18 cellular contexts compared by ENCODE assay signal in genomic region chr18:76429262-76430126, GRCh38.
DNase-seq lines count a peak whose midpoint lies in the region; ATAC-seq, FAIRE-seq and TF ChIP-seq lines count a peak whose summit lies in the region.
"Had no signal": no experiment of that assay in that cellular context is flagged by ENCODE, and none has a peak within 500 bp of the region (broad histone marks: within the 10 kb centered on the region; RNA-seq: fewer than 3 reads in every experiment).

No MANE protein-coding gene starts in this region.

- no peaks in the 10 kb centered on the region for H3K27me3 Mint-ChIP-seq in activated CD4-positive, alpha-beta memory T cell treated with anti-CD3 and anti-CD28 coated beads, Interleukin-2, amount 10 ng/mL, durations not matched to agents 7 days and 5 days
- H3K27me3 Mint-ChIP-seq: stimulated activated naive B cell treated with anti-CD40 and anti-IgM and Interleukin-4, amounts not matched to agents 10 μg/mL and 1 μg/mL and 100 μg/mL, for 72 hours had no signal

- no peak overlapping the region for H3K4me3 ChIP-seq in bronchial epithelial cell (ENCODE audit: low read depth, low read length)
- H3K4me3 ChIP-seq in lower lobe of right lung, result no peak overlapping the region
- H3K4me3 ChIP-seq in spleen, result no peak overlapping the region

- H3K36me3 ChIP-seq in bronchial epithelial cell (ENCODE audit: control insufficient read depth, insufficient read depth, low read length) (peaks cover 13% of the 10 kb centered on the region), lower lobe of right lung (peaks cover 19% of the 10 kb centered on the region), spleen (peaks cover 0 to 23% (median 8%) of the 10 kb centered on the region in 6 donors)
- H3K36me3 ChIP-seq: brain microvascular endothelial cell had no signal

- H3K9me3 ChIP-seq in lower lobe of right lung (no peaks in the 10 kb centered on the region), spleen (no peaks in the 10 kb centered on the region)
- H3K9me3 ChIP-seq: BE2C had no signal

- H3K4me1 Mint-ChIP-seq in activated CD4-positive, alpha-beta memory T cell treated with anti-CD3 and anti-CD28 coated beads, Interleukin-2, amount 10 ng/mL, durations not matched to agents 7 days and 5 days, result no peaks in the 10 kb centered on the region

- H3K4me1 ChIP-seq in lower lobe of right lung (peaks cover 21% of the 10 kb centered on the region), spleen (peaks cover 0 to 62% (median 15%) of the 10 kb centered on the region in 6 donors)
- H3K4me1 ChIP-seq: BE2C had no signal

- ATAC-seq in lower lobe of right lung, result peak; percentile 80 to 85
- ATAC-seq: stimulated activated naive B cell treated with anti-CD40 and anti-IgM and Interleukin-4, amounts not matched to agents 10 μg/mL and 1 μg/mL and 100 μg/mL, for 72 hours had no signal

- no peak overlapping the region for H3K27ac Mint-ChIP-seq in activated CD4-positive, alpha-beta memory T cell treated with anti-CD3 and anti-CD28 coated beads, Interleukin-2, amount 10 ng/mL, durations not matched to agents 7 days and 5 days
- H3K27ac Mint-ChIP-seq: stimulated activated naive B cell treated with anti-CD40 and anti-IgM and Interleukin-4, amounts not matched to agents 10 μg/mL and 1 μg/mL and 100 μg/mL, for 72 hours had no signal

- TF ChIP-seq POLR2A in spleen (IDR thresholded peaks at IDR 0.05), result no peak

- intact Hi-C loops in lower lobe of right lung (cut with DNase I) (no loop called here), spleen (cut with DNase I; ENCODE audit: low total_unique reads) (no loop called here)

- no peaks in the 10 kb centered on the region for H3K9me3 Mint-ChIP-seq in activated CD4-positive, alpha-beta memory T cell treated with anti-CD3 and anti-CD28 coated beads, Interleukin-2, amount 10 ng/mL, durations not matched to agents 7 days and 5 days
- H3K9me3 Mint-ChIP-seq: stimulated activated naive B cell treated with anti-CD40 and anti-IgM and Interleukin-4, amounts not matched to agents 10 μg/mL and 1 μg/mL and 100 μg/mL, for 72 hours had no signal

- CTCF ChIA-PET in activated CD4-positive, alpha-beta memory T cell treated with anti-CD3 and anti-CD28 coated beads, Interleukin-2, amount 10 ng/mL, durations not matched to agents 7 days and 5 days (lab: Charles Lee), result no interaction called here

- H3K4me3 Mint-ChIP-seq in activated CD4-positive, alpha-beta memory T cell treated with anti-CD3 and anti-CD28 coated beads, Interleukin-2, amount 10 ng/mL, durations not matched to agents 7 days and 5 days, result no peak overlapping the region
- H3K4me3 Mint-ChIP-seq: stimulated activated naive B cell treated with anti-CD40 and anti-IgM and Interleukin-4, amounts not matched to agents 10 μg/mL and 1 μg/mL and 100 μg/mL, for 72 hours had no signal

- no peak for FAIRE-seq in bronchial epithelial cell (lab: Jason Lieb, UNC)
- FAIRE-seq: small intestine had no signal

- no peaks in the 10 kb centered on the region for H3K36me3 Mint-ChIP-seq in activated CD4-positive, alpha-beta memory T cell treated with anti-CD3 and anti-CD28 coated beads, Interleukin-2, amount 10 ng/mL, durations not matched to agents 7 days and 5 days (ENCODE audit: low read depth)

- DNase-seq in LHCN-M2 (ENCODE audit: low read depth), result peak; percentile 39
- peak; percentile 52 for DNase-seq in bronchial epithelial cell (ENCODE audit: low read depth)
- DNase-seq in lower lobe of right lung, result no peak
- peak; percentile 49 for DNase-seq in spleen
- DNase-seq in activated CD4-positive, alpha-beta memory T cell treated with anti-CD3 and anti-CD28 coated beads, Interleukin-2, amount 10 ng/mL, durations not matched to agents 7 days and 5 days, result no peak
- DNase-seq in NCI-H146 (lab: John Stamatoyannopoulos, UW), result no peak
- DNase-seq in amniotic stem cell (lab: John Stamatoyannopoulos, UW), result no peak
- DNase-seq in SK-N-DZ (ENCODE audit: low spot score), result no peak
- DNase-seq: BE2C; brain microvascular endothelial cell; effector CD4-positive, alpha-beta T cell; foreskin fibroblast; mesendoderm; NCI-H1092; NCI-H2171 treated with DMSO at 0.1 percent for 48 hours; SHP77; small intestine; stimulated activated naive B cell treated with anti-CD40 and anti-IgM and Interleukin-4, amounts not matched to agents 10 μg/mL and 1 μg/mL and 100 μg/mL, for 72 hours had no signal

- H3K27ac ChIP-seq in lower lobe of right lung (peak overlapping the region; percentile 60), spleen (no peak overlapping the region)
- H3K27ac ChIP-seq: brain microvascular endothelial cell had no signal

- POLR2A ChIA-PET in activated CD4-positive, alpha-beta memory T cell treated with anti-CD3 and anti-CD28 coated beads, Interleukin-2, amount 10 ng/mL, durations not matched to agents 7 days and 5 days (lab: Charles Lee), result no interaction called here

- no peak for TF ChIP-seq CTCF in bronchial epithelial cell (IDR thresholded peaks at IDR 0.05; ENCODE audit: insufficient read depth, low read length, severe bottlenecking)
- TF ChIP-seq CTCF in lower lobe of right lung (IDR thresholded peaks at IDR 0.05), result no peak
- no peak for TF ChIP-seq CTCF in spleen (IDR thresholded peaks at IDR 0.05 in 8 of 11, conservative IDR thresholded peaks at IDR 0.05 in 3 of 11)

- 80 to 93% (median 87%) methylated on average over 14 of the region's 14 CpGs for whole genome bisulfite sequencing in spleen, 5 donors

- H3K27me3 ChIP-seq in bronchial epithelial cell (ENCODE audit: control insufficient read depth, insufficient read depth, low read length), result no peaks in the 10 kb centered on the region
- H3K27me3 ChIP-seq in lower lobe of right lung (ENCODE audit: low read depth), result no peaks in the 10 kb centered on the region
- no peaks in the 10 kb centered on the region for H3K27me3 ChIP-seq in spleen (replicated peaks in 1 of 7)
- H3K27me3 ChIP-seq: BE2C, brain microvascular endothelial cell had no signal

Comparison
In these comparisons a context has a peak if more than half of its experiments do, and no peak if none do; other contexts are left out.
1. DNase-seq: peak in LHCN-M2 (single experiment), bronchial epithelial cell (single experiment) and spleen (single experiment); none in lower lobe of right lung (single experiment), activated CD4-positive, alpha-beta memory T cell treated with anti-CD3 and anti-CD28 coated beads, Interleukin-2, amount 10 ng/mL, durations not matched to agents 7 days and 5 days (single experiment), NCI-H146 (single experiment), amniotic stem cell (single experiment) and SK-N-DZ (single experiment).